1 cellular context compared by ENCODE assay signal in the genomic region with DNA sequence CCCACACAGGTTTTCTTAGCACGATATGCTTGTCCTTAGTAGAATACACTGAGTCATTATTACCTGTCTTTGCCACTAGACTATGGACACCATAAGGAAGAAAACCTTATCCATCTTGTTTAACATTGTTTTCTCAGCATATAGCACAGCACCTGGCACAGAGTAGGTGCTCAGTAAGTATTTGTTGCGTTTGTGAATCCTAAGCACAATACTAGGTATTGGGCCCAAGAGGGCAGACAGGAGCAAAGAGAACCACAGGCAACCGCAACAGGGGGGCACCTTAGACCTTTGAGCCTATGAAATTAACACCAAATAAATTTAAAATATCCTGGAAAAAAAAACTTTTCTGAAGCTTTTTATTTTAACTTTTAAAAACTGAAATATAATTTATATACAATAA.
TF ChIP-seq lines count a peak whose summit lies in the region.

No MANE protein-coding gene starts in this region.

TF ChIP-seq in HCT116, 20 proteins besides CTCF, POLR2A, EP300 and RAD21:
- TF ChIP-seq, protein P1, sequence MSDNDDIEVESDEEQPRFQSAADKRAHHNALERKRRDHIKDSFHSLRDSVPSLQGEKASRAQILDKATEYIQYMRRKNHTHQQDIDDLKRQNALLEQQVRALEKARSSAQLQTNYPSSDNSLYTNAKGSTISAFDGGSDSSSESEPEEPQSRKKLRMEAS (IDR thresholded peaks at IDR 0.05): no peak
- TF ChIP-seq SP1 (IDR thresholded peaks at IDR 0.05; ENCODE audit: low read depth) (no peak), ZNF274 (IDR thresholded peaks at IDR 0.05; ENCODE audit: low read depth, low read length) (no peak), ELF1 (IDR thresholded peaks at IDR 0.05; ENCODE audit: borderline replicate concordance, low read depth) (no peak), EGR1 (IDR thresholded peaks at IDR 0.05; ENCODE audit: low read depth) (no peak), TCF7L2 (IDR thresholded peaks at IDR 0.05; ENCODE audit: borderline replicate concordance, extremely low read depth, insufficient read depth, insufficient read length) (no peak), ZFX (IDR thresholded peaks at IDR 0.05) (no peak), EZH2phosphoT487 (IDR thresholded peaks at IDR 0.05; ENCODE audit: borderline replicate concordance) (no peak), CBX3 (IDR thresholded peaks at IDR 0.05; ENCODE audit: low read depth) (no peak), JUND (IDR thresholded peaks at IDR 0.05) (no peak), YY1 (IDR thresholded peaks at IDR 0.05; ENCODE audit: extremely low read depth, insufficient replicate concordance, low read depth, low read length) (no peak), SRF (IDR thresholded peaks at IDR 0.05; ENCODE audit: low read depth) (no peak), SIN3A (IDR thresholded peaks at IDR 0.05; ENCODE audit: low read depth) (no peak), CEBPB (IDR thresholded peaks at IDR 0.05; ENCODE audit: low read depth) (no peak), EZH2 (IDR thresholded peaks at IDR 0.05) (no peak)
- TF ChIP-seq, protein P2, sequence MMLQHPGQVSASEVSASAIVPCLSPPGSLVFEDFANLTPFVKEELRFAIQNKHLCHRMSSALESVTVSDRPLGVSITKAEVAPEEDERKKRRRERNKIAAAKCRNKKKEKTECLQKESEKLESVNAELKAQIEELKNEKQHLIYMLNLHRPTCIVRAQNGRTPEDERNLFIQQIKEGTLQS (IDR thresholded peaks at IDR 0.05): no peak
